In the genomic region with DNA sequence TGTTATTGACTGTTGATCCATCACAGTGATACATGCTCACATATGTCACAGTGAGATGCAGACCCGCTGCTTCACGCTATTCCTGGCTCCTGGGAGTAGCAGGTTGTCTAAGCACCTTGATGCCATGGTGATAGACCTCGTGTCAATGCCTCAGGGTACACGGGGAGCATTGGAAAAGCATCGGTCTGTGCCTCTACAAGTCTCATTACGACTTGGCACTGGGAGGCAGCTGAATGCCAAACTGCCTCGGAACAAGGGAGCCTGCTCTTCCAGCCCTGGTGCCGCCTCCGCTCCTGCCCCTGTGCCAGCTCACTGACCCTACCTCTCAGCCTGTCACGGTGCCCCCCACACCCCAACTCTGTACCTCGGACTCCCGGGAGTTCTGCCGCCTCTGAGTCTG, we compare ENCODE assay signal across 18 cellular contexts. TPM values are rescaled to one million over a fixed set of nuclear protein-coding genes. Genes with fewer than 3 reads are reported as not detected.
DNase-seq lines count a peak whose midpoint lies in the region; ATAC-seq, FAIRE-seq and TF ChIP-seq lines count a peak whose summit lies in the region.
"Had no signal": no experiment of that assay in that cellular context is flagged by ENCODE, and none has a peak within 500 bp of the region (broad histone marks: within the 10 kb centered on the region; RNA-seq: fewer than 3 reads in every experiment).

No MANE protein-coding gene starts in this region.

- H3K4me3 ChIP-seq in bronchial epithelial cell (ENCODE audit: low read depth, low read length) (no peak overlapping the region), neuronal stem cell (ENCODE audit: low read length in 2 of 2) (no peak overlapping the region)
- no peak overlapping the region for H3K4me3 ChIP-seq in CD4-positive, alpha-beta memory T cell (ENCODE audit: low read length in 2 of 2)
- H3K4me3 ChIP-seq: GM23338, lung, upper lobe of left lung had no signal

- H3K4me2 ChIP-seq in neuronal stem cell (ENCODE audit: insufficient read depth, low read length, poor library complexity, severe bottlenecking) = no peak overlapping the region
- H3K4me2 ChIP-seq: GM23338 had no signal

- no peak overlapping the region for H4K8ac ChIP-seq in neuronal stem cell (ENCODE audit: low read depth, low read length)

- H4K91ac ChIP-seq in neuronal stem cell (ENCODE audit: low read depth, low read length, poor library complexity) = no peak overlapping the region

- H3K9me3 Mint-ChIP-seq in mesothelial cell of epicardium = no peaks in the 10 kb centered on the region
- H3K9me3 Mint-ChIP-seq in CD4-positive, alpha-beta memory T cell = no peaks in the 10 kb centered on the region
- H3K9me3 Mint-ChIP-seq: activated B cell treated with CpG ODN at 0.5 μM for 24 hours, GM23338, natural killer cell had no signal

- peak overlapping the region; percentile 29 for H2AFZ ChIP-seq in neuronal stem cell (ENCODE audit: low read length)
- H2AFZ ChIP-seq: GM23338 had no signal

- H3K27me3 Mint-ChIP-seq in mesothelial cell of epicardium (ENCODE audit: low read depth) = peaks cover 11% of the 10 kb centered on the region
- peaks cover 3 to 12% of the 10 kb centered on the region in 2 donors for H3K27me3 Mint-ChIP-seq in CD4-positive, alpha-beta memory T cell

- H2BK12ac ChIP-seq in neuronal stem cell (ENCODE audit: low read length) = no peak overlapping the region

- H3K4me3 Mint-ChIP-seq in mesothelial cell of epicardium = no peak overlapping the region
- H3K4me3 Mint-ChIP-seq in CD4-positive, alpha-beta memory T cell = no peak overlapping the region
- H3K4me3 Mint-ChIP-seq: activated B cell treated with CpG ODN at 0.5 μM for 24 hours, GM23338, natural killer cell had no signal

- H2BK5ac ChIP-seq in neuronal stem cell (ENCODE audit: low read length) = peak overlapping the region; percentile 58

- no peak for ATAC-seq in HG03108 (IDR thresholded peaks at IDR 0.05; ENCODE audit: unreplicated experiment)
- ATAC-seq: natural killer cell; Right ventricle myocardium inferior; stimulated activated naive CD8-positive, alpha-beta T cell treated with anti-CD3 and anti-CD28 coated beads, Interleukin-15, Interleukin-2, amounts not matched to agents 100 U/mL and 50 U/mL, for 24 hours had no signal

- peak overlapping the region; percentile 62 for H3K23ac ChIP-seq in neuronal stem cell (ENCODE audit: low read depth, low read length, poor library complexity)

- intact Hi-C loops in CD4-positive, alpha-beta memory T cell (cut with micrococcal nuclease) = no loop called here

- H3K27ac Mint-ChIP-seq in mesothelial cell of epicardium = no peak overlapping the region
- H3K27ac Mint-ChIP-seq in CD4-positive, alpha-beta memory T cell = no peak overlapping the region
- H3K27ac Mint-ChIP-seq: activated B cell treated with CpG ODN at 0.5 μM for 24 hours, GM23338, natural killer cell had no signal

- H3K36me3 ChIP-seq in bronchial epithelial cell (ENCODE audit: control insufficient read depth, insufficient read depth, low read length) = no peaks in the 10 kb centered on the region
- H3K36me3 ChIP-seq in neuronal stem cell (replicated peaks in 1 of 2; ENCODE audit: control insufficient read depth in 2 of 2, insufficient read depth in 2 of 2, low read length in 2 of 2) = no peaks in the 10 kb centered on the region
- no peaks in the 10 kb centered on the region for H3K36me3 ChIP-seq in CD4-positive, alpha-beta memory T cell (ENCODE audit: insufficient read depth, low read length)
- H3K36me3 ChIP-seq: upper lobe of left lung had no signal

- no peak overlapping the region for H3K4ac ChIP-seq in neuronal stem cell (ENCODE audit: low read length)

- peak overlapping the region; percentile 8 for H2BK15ac ChIP-seq in neuronal stem cell (ENCODE audit: low read length)

- WGBS in neuronal stem cell (ENCODE audit: extremely low coverage in 2 of 2, insufficient read length in 2 of 2, insufficient replicate concordance in 1 of 2), 2 donors = no CpG with 5 or more reads among the region's 13 CpGs

- peak overlapping the region; percentile 72 for H3K18ac ChIP-seq in neuronal stem cell (ENCODE audit: low read length)

- no peak overlapping the region for H2BK120ac ChIP-seq in neuronal stem cell (ENCODE audit: low read depth, low read length)

- TF ChIP-seq CTCF in bronchial epithelial cell (IDR thresholded peaks at IDR 0.05; ENCODE audit: insufficient read depth, low read length, severe bottlenecking) = no peak
- no peak for TF ChIP-seq CTCF in mesothelial cell of epicardium (IDR thresholded peaks at IDR 0.05; ENCODE audit: unreplicated experiment)

- H3K27me3 ChIP-seq in bronchial epithelial cell (ENCODE audit: control insufficient read depth, insufficient read depth, low read length) (peaks cover 16% of the 10 kb centered on the region), neuronal stem cell (ENCODE audit: control insufficient read depth in 3 of 3, insufficient read depth in 3 of 3, low read depth in 1 of 3, low read length in 3 of 3) (peaks cover 0 to 52% (median 18%) of the 10 kb centered on the region in 3 experiments)
- no peaks in the 10 kb centered on the region for H3K27me3 ChIP-seq in CD4-positive, alpha-beta memory T cell (ENCODE audit: insufficient read depth, low read length)
- H3K27me3 ChIP-seq: upper lobe of left lung had no signal

- peak overlapping the region; percentile 44 for H2AK5ac ChIP-seq in neuronal stem cell (ENCODE audit: low read depth, low read length)

- H3K4me1 ChIP-seq in neuronal stem cell (ENCODE audit: control insufficient read depth in 2 of 2, insufficient read depth in 1 of 2, low read depth in 1 of 2, low read length in 2 of 2) = peaks cover 22 to 49% of the 10 kb centered on the region in 2 donors
- H3K4me1 ChIP-seq in CD4-positive, alpha-beta memory T cell (ENCODE audit: insufficient read depth, low read length) = peaks cover 10% of the 10 kb centered on the region

- peak; percentile 79 for FAIRE-seq in bronchial epithelial cell (lab: Jason Lieb, UNC)

- peaks cover 41% of the 10 kb centered on the region for H3K4me1 Mint-ChIP-seq in mesothelial cell of epicardium
- H3K4me1 Mint-ChIP-seq in CD4-positive, alpha-beta memory T cell = peaks cover 3 to 7% (median 5%) of the 10 kb centered on the region in 4 donors

- H3K14ac ChIP-seq in neuronal stem cell (ENCODE audit: low read length) = no peak overlapping the region

- H3K9me3 ChIP-seq in neuronal stem cell (replicated peaks in 1 of 2; ENCODE audit: control insufficient read depth in 2 of 2, insufficient read depth in 1 of 2, low read depth in 1 of 2, low read length in 2 of 2) = no peaks in the 10 kb centered on the region
- H3K9me3 ChIP-seq in CD4-positive, alpha-beta memory T cell (ENCODE audit: control insufficient read depth in 1 of 2, low read length in 2 of 2) = no peaks in the 10 kb centered on the region
- H3K9me3 ChIP-seq: upper lobe of left lung had no signal

- H3K36me3 Mint-ChIP-seq in mesothelial cell of epicardium = no peaks in the 10 kb centered on the region
- no peaks in the 10 kb centered on the region for H3K36me3 Mint-ChIP-seq in CD4-positive, alpha-beta memory T cell
- H3K36me3 Mint-ChIP-seq: natural killer cell had no signal

- CTCF ChIA-PET in CD4-positive, alpha-beta memory T cell (lab: Charles Lee; ENCODE audit: partially characterized antibody) = interaction anchor here (1.0 to 2.8 kb wide), 3 partner anchors 10 to 343 kb away, joined by 3 to 16 read pairs (median 4); partner anchors contain the start of gene NDUFA6

- no peaks in the 10 kb centered on the region for H3K79me1 ChIP-seq in neuronal stem cell (ENCODE audit: low read depth, low read length)

- peak; percentile 37 for DNase-seq in HPDE6-E6E7 (ENCODE audit: extremely low spot score)
- peak; percentile 85 for DNase-seq in NCI-H1694 treated with DMSO at 0.1 percent for 48 hours (lab: John Stamatoyannopoulos, UW)
- DNase-seq in bronchial epithelial cell (ENCODE audit: low read depth) = peak; percentile 83
- no peak for DNase-seq in neuronal stem cell (ENCODE audit: low spot score)
- no peak for DNase-seq in mesothelial cell of epicardium (ENCODE audit: low spot score in 2 of 2, unreplicated experiment in 2 of 2)
- no peak for DNase-seq in CD4-positive, alpha-beta memory T cell
- DNase-seq: activated B cell treated with CpG ODN at 0.5 μM for 24 hours; activated gamma-delta T cell; natural killer cell; NCI-H2029; stimulated activated naive CD8-positive, alpha-beta T cell treated with anti-CD3 and anti-CD28 coated beads, Interleukin-15, Interleukin-2, amounts not matched to agents 100 U/mL and 50 U/mL, for 24 hours; T-helper 1 cell; upper lobe of left lung had no signal

- no peak overlapping the region for H3K27ac ChIP-seq in neuronal stem cell (replicated peaks; ENCODE audit: low read length)
- no peak overlapping the region for H3K27ac ChIP-seq in CD4-positive, alpha-beta memory T cell (ENCODE audit: low read depth, low read length)

- POLR2A ChIA-PET in CD4-positive, alpha-beta memory T cell (lab: Charles Lee; ENCODE audit: partially characterized antibody) = interaction anchor here (1.6 kb wide), 1 partner anchor 343 kb away, joined by 3 read pairs; the partner anchor contains the start of gene NDUFA6

- peak overlapping the region; percentile 0 for H3K9ac ChIP-seq in neuronal stem cell (ENCODE audit: low read depth, low read length, poor library complexity)

RNA-seq across cellular contexts. Expression of gene NFAM1, which starts 1.6 kb away (rescaled TPM):
- total RNA-seq in bronchial epithelial cell (not detected in 2 replicates), mesothelial cell of epicardium (0.27 to 0.34 TPM (median 0.32 TPM) in 3 replicates)
- 0.13 TPM for polyA plus RNA-seq in neuronal stem cell (2013, experiment 1 of 2)
- polyA plus RNA-seq in neuronal stem cell (2013, experiment 2 of 2) = 0.14 TPM
- total RNA-seq in CD4-positive, alpha-beta memory T cell = under 1 TPM; 0.29 to 0.55 TPM
- under 1 TPM in 1 of 2 donors, not detected in 1; 0.05 TPM for polyA plus RNA-seq in CD4-positive, alpha-beta memory T cell
- total RNA-seq: chondrocyte had no signal

Comparison
In these comparisons a context has a peak if more than half of its experiments do, and no peak if none do; other contexts are left out.
1. DNase-seq: peak in HPDE6-E6E7 (single experiment), NCI-H1694 treated with DMSO at 0.1 percent for 48 hours (single experiment) and bronchial epithelial cell (single experiment); none in neuronal stem cell (single experiment), mesothelial cell of epicardium (0 of 2) and CD4-positive, alpha-beta memory T cell (0 of 5).